22 cellular contexts compared by ENCODE assay signal in genomic region chr12:102463659-102464249, GRCh38. TPM values are rescaled to one million over a fixed set of nuclear protein-coding genes. Genes with fewer than 3 reads are reported as not detected.
A peak's percentile ranks its signal among the peaks of the same experiment; 100 is the strongest.
DNase-seq lines count a peak whose midpoint lies in the region; ATAC-seq and TF ChIP-seq lines count a peak whose summit lies in the region.
"Had no signal": no experiment of that assay in that cellular context is flagged by ENCODE, and none has a peak within 500 bp of the region (broad histone marks: within the 10 kb centered on the region; RNA-seq: fewer than 3 reads in every experiment).

No MANE protein-coding gene starts in this region.

- H3K27me3 ChIP-seq in adipocyte (replicated peaks; ENCODE audit: control insufficient read depth, insufficient read depth, low read length) (no peaks in the 10 kb centered on the region), left lung (no peaks in the 10 kb centered on the region), thoracic aorta (replicated peaks; ENCODE audit: insufficient read depth) (no peaks in the 10 kb centered on the region)
- H3K27me3 ChIP-seq: BLaER1 had no signal

- no peak overlapping the region for H3K9ac ChIP-seq in adipocyte (ENCODE audit: low read length)
- H3K9ac ChIP-seq: BLaER1 had no signal

- H3K4me3 ChIP-seq in adipocyte (ENCODE audit: low read length), result peak overlapping the region; percentile 2
- no peak overlapping the region for H3K4me3 ChIP-seq in left lung
- H3K4me3 ChIP-seq in thoracic aorta, result no peak overlapping the region
- H3K4me3 ChIP-seq: BLaER1, GM12878, GM23338 had no signal

- H3K4me1 ChIP-seq in adipocyte (ENCODE audit: control insufficient read depth, insufficient read depth, low read length) (peaks cover 45% of the 10 kb centered on the region), left lung (peaks cover 0 to 4% of the 10 kb centered on the region in 2 donors), thoracic aorta (ENCODE audit: control insufficient read depth in 1 of 2, low read depth in 2 of 2) (peaks cover 0 to 17% of the 10 kb centered on the region in 2 donors)
- H3K4me1 ChIP-seq: BLaER1 had no signal

- H3K36me3 ChIP-seq in adipocyte (ENCODE audit: control insufficient read depth, insufficient read depth, low read length, severe bottlenecking), result peaks cover 4% of the 10 kb centered on the region
- no peaks in the 10 kb centered on the region for H3K36me3 ChIP-seq in left lung
- no peaks in the 10 kb centered on the region for H3K36me3 ChIP-seq in thoracic aorta
- H3K36me3 ChIP-seq: BLaER1 had no signal

- H3K27ac ChIP-seq in left lung (peak overlapping the region in 1 of 2 donors; percentile 53), thoracic aorta (peak overlapping the region; percentile 5 to 33)
- H3K27ac ChIP-seq: 22Rv1, BLaER1 had no signal

- intact Hi-C loops in left lung (cut with DNase I), result no loop called here

- H3K9me3 ChIP-seq in adipocyte (ENCODE audit: control insufficient read depth, low read length), result no peaks in the 10 kb centered on the region
- H3K9me3 ChIP-seq in left lung, result no peaks in the 10 kb centered on the region
- no peaks in the 10 kb centered on the region for H3K9me3 ChIP-seq in thoracic aorta
- H3K9me3 ChIP-seq: BLaER1 had no signal

- ATAC-seq in left lung (peak; percentile 33), thoracic aorta (ENCODE audit: insufficient number of reproducible peaks, low FRiP score, low read depth) (no peak), HG02571 (IDR thresholded peaks at IDR 0.05; ENCODE audit: unreplicated experiment) (no peak)
- ATAC-seq: GM12878, GM23338, HCT116, PC-3 had no signal

- DNase-seq in DMS53 (lab: John Stamatoyannopoulos, UW) (peak; percentile 48), DMS53 treated with DMSO at 0.1 percent for 48 hours (lab: John Stamatoyannopoulos, UW; ENCODE audit: unreplicated experiment) (no peak), adipocyte (ENCODE audit: low read depth) (no peak), left lung (no peak), thoracic aorta (ENCODE audit: low spot score) (no peak), T-helper 1 cell (no peak)
- no peak for DNase-seq in activated effector memory CD4-positive, alpha-beta T cell treated with Interleukin-2 at 50 U/mL for 16 hours
- DNase-seq: CD8-positive, alpha-beta memory T cell; DND-41; KBM-7; NCI-H1436 treated with DMSO at 0.1 percent for 48 hours; NCI-H2029 treated with DMSO at 0.1 percent for 48 hours; NCI-H2171 treated with DMSO at 0.1 percent for 48 hours; NCI-H446 treated with DMSO at 0.1 percent for 48 hours; NCI-H748 treated with DMSO at 0.1 percent for 48 hours; PC-3 had no signal

- no peak for TF ChIP-seq CTCF in left lung (IDR thresholded peaks at IDR 0.05)
- no peak for TF ChIP-seq CTCF in thoracic aorta (IDR thresholded peaks at IDR 0.05)

RNA-seq across cellular contexts. Expression of gene IGF1, which starts 16.6 kb away (rescaled TPM):
- total RNA-seq in left lung, result 10 to 100 TPM; 57.1 to 99.9 TPM
- 10 to 100 TPM; 37.9 to 44.0 TPM for total RNA-seq in thoracic aorta
- total RNA-seq: GM23338, PC-3 had no signal
